17 cellular contexts compared by ENCODE assay signal in the genomic region with DNA sequence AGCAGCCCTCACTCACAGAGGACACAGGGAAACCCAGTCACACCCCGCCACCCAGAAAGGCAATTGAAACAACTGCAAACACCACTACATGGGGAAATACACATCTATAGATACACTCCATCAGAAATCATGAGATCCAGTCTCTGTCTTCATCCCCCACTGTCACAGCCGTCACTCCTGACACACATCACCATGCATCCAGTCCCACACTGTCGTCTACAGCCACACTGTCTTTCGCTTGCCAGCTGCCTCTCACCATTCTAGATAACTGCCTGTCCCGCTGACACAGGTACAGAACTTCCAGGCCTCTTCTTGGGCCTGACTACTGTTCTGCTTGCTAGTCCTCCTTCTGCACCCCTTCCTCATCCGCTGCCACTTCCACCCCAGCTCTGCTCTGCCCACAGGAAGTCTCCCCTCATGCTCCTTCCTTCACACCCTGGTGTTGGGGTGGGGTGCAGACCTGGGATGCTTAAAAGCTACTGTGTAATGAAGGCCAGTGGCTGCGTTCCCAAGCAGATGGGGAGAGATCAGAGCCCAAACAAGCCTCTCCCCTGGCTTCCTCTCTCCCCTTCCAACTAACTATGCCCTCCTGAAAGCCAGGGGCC. TPM values are rescaled to one million over a fixed set of nuclear protein-coding genes. Genes with fewer than 3 reads are reported as not detected.
DNase-seq lines count a peak whose midpoint lies in the region; ATAC-seq, FAIRE-seq and TF ChIP-seq lines count a peak whose summit lies in the region.
"Had no signal": no experiment of that assay in that cellular context is flagged by ENCODE, and none has a peak within 500 bp of the region (broad histone marks: within the 10 kb centered on the region; RNA-seq: fewer than 3 reads in every experiment).

No MANE protein-coding gene starts in this region.

- no peak for DNase-seq in activated naive CD8-positive, alpha-beta T cell treated with anti-CD3 and anti-CD28 coated beads for 36 hours
- DNase-seq in T-helper 17 cell, result no peak
- DNase-seq in immature natural killer cell, result peak; percentile 9 to 18 (median 11)
- DNase-seq in urothelium cell line (ENCODE audit: low spot score), result no peak
- no peak for DNase-seq in SK-N-DZ (ENCODE audit: low spot score)
- no peak for DNase-seq in uterus
- DNase-seq: GOT3, KG1, MM.1S, NCI-H187 treated with DMSO at 0.1 percent for 48 hours, NCI-H2171 treated with DMSO at 0.1 percent for 48 hours, NCI-H82, SHP77 had no signal

- peaks cover 8% of the 10 kb centered on the region for H3K27me3 Mint-ChIP-seq in activated naive CD8-positive, alpha-beta T cell
- H3K27me3 Mint-ChIP-seq in activated naive CD8-positive, alpha-beta T cell treated with anti-CD3 and anti-CD28 coated beads for 36 hours, result peaks cover 13% of the 10 kb centered on the region
- H3K27me3 Mint-ChIP-seq in T-helper 17 cell, result peaks cover 47% of the 10 kb centered on the region
- peaks cover 0 to 3% (median 0%) of the 10 kb centered on the region in 3 donors for H3K27me3 Mint-ChIP-seq in immature natural killer cell (ENCODE audit: low read depth in 3 of 3)

- no peaks in the 10 kb centered on the region for H3K9me3 ChIP-seq in T-helper 17 cell (ENCODE audit: control insufficient read depth, low read length, poor library complexity, severe bottlenecking)
- no peaks in the 10 kb centered on the region for H3K9me3 ChIP-seq in uterus

- peak overlapping the region; percentile 5 for H3K27ac Mint-ChIP-seq in activated naive CD8-positive, alpha-beta T cell
- H3K27ac Mint-ChIP-seq in activated naive CD8-positive, alpha-beta T cell treated with anti-CD3 and anti-CD28 coated beads for 36 hours, result no peak overlapping the region
- H3K27ac Mint-ChIP-seq in T-helper 17 cell (no peak overlapping the region), immature natural killer cell (peak overlapping the region; percentile 50 to 94 (median 84))

- H3K27ac ChIP-seq in uterus, result no peak overlapping the region

- no peak overlapping the region for H3K4me3 Mint-ChIP-seq in activated naive CD8-positive, alpha-beta T cell
- H3K4me3 Mint-ChIP-seq in activated naive CD8-positive, alpha-beta T cell treated with anti-CD3 and anti-CD28 coated beads for 36 hours, result no peak overlapping the region
- peak overlapping the region; percentile 43 for H3K4me3 Mint-ChIP-seq in T-helper 17 cell
- peak overlapping the region; percentile 62 to 74 (median 68) for H3K4me3 Mint-ChIP-seq in immature natural killer cell

- H3K9me3 Mint-ChIP-seq in activated naive CD8-positive, alpha-beta T cell (ENCODE audit: low read depth), result no peaks in the 10 kb centered on the region
- H3K9me3 Mint-ChIP-seq in activated naive CD8-positive, alpha-beta T cell treated with anti-CD3 and anti-CD28 coated beads for 36 hours, result no peaks in the 10 kb centered on the region
- peaks cover 0 to 1% (median 0%) of the 10 kb centered on the region in 6 donors for H3K9me3 Mint-ChIP-seq in immature natural killer cell

- FAIRE-seq in urothelium cell line (lab: Jason Lieb, UNC), result peak; percentile 56

- intact Hi-C loops in uterus (cut with DNase I; ENCODE audit: low total_unique reads), result no loop called here

- peaks cover 3% of the 10 kb centered on the region for H3K36me3 Mint-ChIP-seq in activated naive CD8-positive, alpha-beta T cell
- no peaks in the 10 kb centered on the region for H3K36me3 Mint-ChIP-seq in activated naive CD8-positive, alpha-beta T cell treated with anti-CD3 and anti-CD28 coated beads for 36 hours
- H3K36me3 Mint-ChIP-seq in T-helper 17 cell (ENCODE audit: low read depth), result peaks cover 18% of the 10 kb centered on the region
- H3K36me3 Mint-ChIP-seq in immature natural killer cell, result no peaks in the 10 kb centered on the region

- no peaks in the 10 kb centered on the region for H3K27me3 ChIP-seq in uterus

- no peak for TF ChIP-seq CTCF in uterus (IDR thresholded peaks at IDR 0.05)

- no peaks in the 10 kb centered on the region for H3K36me3 ChIP-seq in uterus

- no peak for TF ChIP-seq POLR2A in uterus (IDR thresholded peaks at IDR 0.05)

- peaks cover 0 to 8% of the 10 kb centered on the region in 2 donors for H3K4me1 ChIP-seq in uterus

- ATAC-seq in T-helper 17 cell, result no peak
- no peak for ATAC-seq in GM18858 (IDR thresholded peaks at IDR 0.05; ENCODE audit: unreplicated experiment)
- ATAC-seq: Panc1 had no signal

- H3K4me3 ChIP-seq in uterus, result no peak overlapping the region

- peaks cover 12% of the 10 kb centered on the region for H3K4me1 Mint-ChIP-seq in activated naive CD8-positive, alpha-beta T cell (ENCODE audit: low read depth)
- H3K4me1 Mint-ChIP-seq in activated naive CD8-positive, alpha-beta T cell treated with anti-CD3 and anti-CD28 coated beads for 36 hours, result peaks cover 6% of the 10 kb centered on the region
- peaks cover 20% of the 10 kb centered on the region for H3K4me1 Mint-ChIP-seq in T-helper 17 cell
- H3K4me1 Mint-ChIP-seq in immature natural killer cell, result peaks cover 37 to 40% of the 10 kb centered on the region in 2 donors

RNA-seq across cellular contexts. Expression of a gene that starts 42.6 kb away (rescaled TPM):
- total RNA-seq in activated naive CD8-positive, alpha-beta T cell treated with anti-CD3 and anti-CD28 coated beads for 36 hours, result not detected
- total RNA-seq in T-helper 17 cell, result not detected
- not detected for polyA plus RNA-seq in immature natural killer cell
- polyA plus RNA-seq in SK-N-DZ (2014; cell fraction: cytosol; rRNA removed), result not detected in 2 replicates
- polyA plus RNA-seq in SK-N-DZ (2014; cell fraction: nucleus; rRNA removed), result not detected in 2 replicates
- not detected for total RNA-seq in uterus
- total RNA-seq: NCI-H460 had no signal

Comparison
In these comparisons a context has a peak if more than half of its experiments do, and no peak if none do; other contexts are left out.
1. H3K27ac Mint-ChIP-seq: peak in activated naive CD8-positive, alpha-beta T cell (single experiment) and immature natural killer cell (6 of 6); none in activated naive CD8-positive, alpha-beta T cell treated with anti-CD3 and anti-CD28 coated beads for 36 hours (single experiment) and T-helper 17 cell (single experiment).
2. H3K4me3 Mint-ChIP-seq: peak in T-helper 17 cell (single experiment) and immature natural killer cell (5 of 5); none in activated naive CD8-positive, alpha-beta T cell (single experiment) and activated naive CD8-positive, alpha-beta T cell treated with anti-CD3 and anti-CD28 coated beads for 36 hours (single experiment).
3. DNase-seq: peak in immature natural killer cell (3 of 3); none in activated naive CD8-positive, alpha-beta T cell treated with anti-CD3 and anti-CD28 coated beads for 36 hours (single experiment), T-helper 17 cell (0 of 3), urothelium cell line (single experiment), SK-N-DZ (single experiment) and uterus (0 of 2).